Comparison of ENCODE assay signal across 17 cellular contexts in the genomic region with DNA sequence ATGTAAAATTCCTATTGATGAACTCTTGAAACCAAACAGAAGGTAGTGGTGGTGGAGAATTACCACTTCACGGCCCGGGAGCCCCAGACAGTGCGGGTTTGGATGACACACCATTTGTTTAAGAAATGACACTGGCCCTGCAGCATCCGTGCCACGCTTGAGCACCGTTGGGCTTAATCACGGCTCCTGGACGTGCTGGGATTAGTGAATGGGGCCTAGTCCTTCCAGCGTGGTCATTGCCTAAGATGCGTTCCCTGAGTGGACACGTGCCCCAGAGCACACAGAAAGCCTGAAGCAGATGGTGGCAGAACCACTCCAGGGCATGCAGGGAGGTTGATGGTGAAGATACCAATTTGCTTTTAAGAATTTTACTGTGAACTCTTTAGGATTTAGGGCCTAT. TPM values are rescaled to one million over a fixed set of nuclear protein-coding genes. Genes with fewer than 3 reads are reported as not detected.
DNase-seq lines count a peak whose midpoint lies in the region; ATAC-seq and TF ChIP-seq lines count a peak whose summit lies in the region.
"Had no signal": no experiment of that assay in that cellular context is flagged by ENCODE, and none has a peak within 500 bp of the region (broad histone marks: within the 10 kb centered on the region; RNA-seq: fewer than 3 reads in every experiment).

No MANE protein-coding gene starts in this region.

- intact Hi-C loops in body of pancreas (cut with DNase I) = no loop called here

- TF ChIP-seq CTCF in body of pancreas (IDR thresholded peaks at IDR 0.05) (no peak), neural crest cell (conservative IDR thresholded peaks at IDR 0.05) (no peak), brain microvascular endothelial cell (IDR thresholded peaks at IDR 0.05; ENCODE audit: low read depth, low read length, missing control alignments) (no peak)

- peak overlapping the region; percentile 35 for H3K27ac Mint-ChIP-seq in neural crest cell (ENCODE audit: unreplicated experiment)

- ATAC-seq in body of pancreas (no peak), GM18517 (IDR thresholded peaks at IDR 0.05; ENCODE audit: unreplicated experiment) (no peak)
- ATAC-seq: effector memory CD8-positive, alpha-beta T cell had no signal

- WGBS in body of pancreas, 2 donors = 77 to 88% methylated on average over 8 to 11 of the region's 11 CpGs

- H3K4me1 Mint-ChIP-seq in neural crest cell = no peaks in the 10 kb centered on the region

- H3K36me3 ChIP-seq in body of pancreas (replicated peaks in 1 of 2; ENCODE audit: insufficient read depth in 1 of 2, low read depth in 2 of 2) = peaks cover 0 to 15% of the 10 kb centered on the region in 2 donors
- peaks cover 38% of the 10 kb centered on the region for H3K36me3 ChIP-seq in brain microvascular endothelial cell (replicated peaks)

- DNase-seq in Caki2 (ENCODE audit: low read depth) (peak; percentile 84), NCI-H82 (lab: John Stamatoyannopoulos, UW) (peak; percentile 90), body of pancreas (peak in 3 of 4 donors; percentile 21 to 30 (median 21)), neural crest cell (ENCODE audit: low read depth, low spot score) (no peak), brain microvascular endothelial cell (no peak), hippocampal formation (lab: John Stamatoyannopoulos, UW) (no peak)
- DNase-seq in stimulated activated CD4-positive, alpha-beta T cell treated with anti-CD3 and anti-CD28 coated beads, Interleukin-2, amount 100 ng/mL, for 48 hours = no peak
- DNase-seq: activated CD8-positive, alpha-beta memory T cell treated with anti-CD3 and anti-CD28 coated beads for 24 hours; cerebellar nuclear complex; effector memory CD8-positive, alpha-beta T cell; GDM1; NCI-H1417 treated with DMSO at 0.1 percent for 48 hours; NK-92 treated with Interleukin-12 subunit alpha and Interleukin-12 subunit beta, amount 100 ng/mL, for 24 hours; stimulated activated CD4-positive, alpha-beta T cell treated with anti-CD3 and anti-CD28 coated beads, Interleukin-4, amount 100 ng/mL, for 1 hour had no signal

- H3K4me3 ChIP-seq in body of pancreas (no peak overlapping the region), brain microvascular endothelial cell (ENCODE audit: low read depth, low read length) (no peak overlapping the region)

- H3K4me3 Mint-ChIP-seq in neural crest cell = no peak overlapping the region
- H3K4me3 Mint-ChIP-seq: effector memory CD8-positive, alpha-beta T cell had no signal

- H3K4me1 ChIP-seq in body of pancreas = no peaks in the 10 kb centered on the region

- no peaks in the 10 kb centered on the region for H3K9me3 Mint-ChIP-seq in neural crest cell
- H3K9me3 Mint-ChIP-seq: activated T-helper 2 cell treated with anti-CD3 and anti-CD28 coated beads, Interferon-gamma antibody, Interleukin-2, Interleukin-4, amounts not matched to agents 10 μg/mL and 5 μg/mL and 100 μg/mL, durations not matched to agents 14 hours and 24 hours and 36 hours; effector memory CD8-positive, alpha-beta T cell had no signal

- in situ Hi-C loops in Caki2 (cut with HindIII; ENCODE audit: low pct_unique_long_range_greater_than_20kb, low sequenced_read_pairs) (no loop called here), brain microvascular endothelial cell (cut with HindIII; ENCODE audit: low pct_ligation_motif_present, low sequenced_read_pairs) (loop anchor here (25.0 kb wide), 1 partner anchor 172 kb away; no protein-coding TSS in a partner anchor)

- no peaks in the 10 kb centered on the region for H3K9me3 ChIP-seq in body of pancreas

- H3K27ac ChIP-seq in body of pancreas = no peak overlapping the region
- no peak overlapping the region for H3K27ac ChIP-seq in brain microvascular endothelial cell
- H3K27ac ChIP-seq: VCaP had no signal

- peaks cover 6% of the 10 kb centered on the region for H3K36me3 Mint-ChIP-seq in neural crest cell (ENCODE audit: low read depth)

- H3K27me3 Mint-ChIP-seq in neural crest cell (ENCODE audit: low read depth) = no peaks in the 10 kb centered on the region
- H3K27me3 Mint-ChIP-seq: effector memory CD8-positive, alpha-beta T cell had no signal

- H3K27me3 ChIP-seq in body of pancreas (no peaks in the 10 kb centered on the region), brain microvascular endothelial cell (replicated peaks) (no peaks in the 10 kb centered on the region)

- TF ChIP-seq POLR2A in body of pancreas (IDR thresholded peaks at IDR 0.05) = no peak

RNA-seq across cellular contexts. Expression of gene STX16, which starts 14.5 kb away (rescaled TPM):
- 31.2 and 43.7 TPM in 2 replicates for total RNA-seq in Caki2 (2014; rRNA removed; shearing (Covaris generic); ENCODE audit: low replicate concordance)
- total RNA-seq in body of pancreas (10 to 100 TPM; 55.0 to 69.5 TPM), neural crest cell (57.3 and 58.7 TPM in 2 replicates)

RNA-seq across cellular contexts. Expression of gene NPEPL1, which starts 27.0 kb away (rescaled TPM):
- 56.9 and 71.6 TPM in 2 replicates for total RNA-seq in Caki2 (2014; rRNA removed; shearing (Covaris generic); ENCODE audit: low replicate concordance)
- total RNA-seq in body of pancreas = 10 to 100 TPM; 31.4 to 38.2 TPM
- 32.0 and 34.0 TPM in 2 replicates for total RNA-seq in neural crest cell

Comparison
In these comparisons a context has a peak if more than half of its experiments do, and no peak if none do; other contexts are left out.
1. DNase-seq: peak in Caki2 (single experiment), NCI-H82 (single experiment) and body of pancreas (3 of 4); none in neural crest cell (single experiment), brain microvascular endothelial cell (single experiment), stimulated activated CD4-positive, alpha-beta T cell treated with anti-CD3 and anti-CD28 coated beads, Interleukin-2, amount 100 ng/mL, for 48 hours (0 of 2) and hippocampal formation (0 of 2).